9 cellular contexts compared by ENCODE assay signal in genomic region chr7:100427762-100428198, GRCh38. TPM values are rescaled to one million over a fixed set of nuclear protein-coding genes. Genes with fewer than 3 reads are reported as not detected.
DNase-seq lines count a peak whose midpoint lies in the region; ATAC-seq, FAIRE-seq and TF ChIP-seq lines count a peak whose summit lies in the region.
"Had no signal": no experiment of that assay in that cellular context is flagged by ENCODE, and none has a peak within 500 bp of the region (broad histone marks: within the 10 kb centered on the region; RNA-seq: fewer than 3 reads in every experiment).

No MANE protein-coding gene starts in this region.

- peak overlapping the region; percentile 87 for H3K4me2 ChIP-seq in astrocyte (ENCODE audit: low read length)

- H3K9me3 ChIP-seq in astrocyte (ENCODE audit: insufficient read depth, low read depth, low read length), result no peaks in the 10 kb centered on the region

- no peak overlapping the region for H3K9ac ChIP-seq in astrocyte (ENCODE audit: low read length)

- CTCF ChIA-PET in activated CD4-positive, alpha-beta T cell treated with anti-CD3 and anti-CD28 coated beads, Interleukin-2, amount 10 ng/mL, durations not matched to agents 7 days and 5 days (lab: Charles Lee), result interaction anchor here (1.2 to 2.6 kb wide), 7 partner anchors 9 to 277 kb away, joined by 3 to 14 read pairs (median 5); no protein-coding TSS in a partner anchor

- peaks cover 5% of the 10 kb centered on the region for H3K9me3 Mint-ChIP-seq in activated CD4-positive, alpha-beta T cell treated with anti-CD3 and anti-CD28 coated beads, Interleukin-2, amount 10 ng/mL, durations not matched to agents 7 days and 5 days
- H3K9me3 Mint-ChIP-seq in astrocyte (ENCODE audit: unreplicated experiment), result no peaks in the 10 kb centered on the region

- peaks cover 31% of the 10 kb centered on the region for H3K79me2 ChIP-seq in astrocyte (ENCODE audit: insufficient read depth, low read length)

- H3K4me1 Mint-ChIP-seq in activated CD4-positive, alpha-beta T cell treated with anti-CD3 and anti-CD28 coated beads, Interleukin-2, amount 10 ng/mL, durations not matched to agents 7 days and 5 days, result peaks cover 39% of the 10 kb centered on the region
- peaks cover 11% of the 10 kb centered on the region for H3K4me1 Mint-ChIP-seq in astrocyte (ENCODE audit: low read depth, unreplicated experiment)

- peak overlapping the region; percentile 81 for H3K4me3 ChIP-seq in astrocyte (ENCODE audit: insufficient read depth, low read depth, low read length)

- peak overlapping the region; percentile 100 for H3K27ac Mint-ChIP-seq in activated CD4-positive, alpha-beta T cell treated with anti-CD3 and anti-CD28 coated beads, Interleukin-2, amount 10 ng/mL, durations not matched to agents 7 days and 5 days
- no peak overlapping the region for H3K27ac Mint-ChIP-seq in astrocyte (ENCODE audit: unreplicated experiment)

- peaks cover 15% of the 10 kb centered on the region for H3K4me1 ChIP-seq in astrocyte (ENCODE audit: insufficient read depth, low read length)

- peaks cover 25% of the 10 kb centered on the region for H4K20me1 ChIP-seq in astrocyte (ENCODE audit: insufficient read depth, low read length)

- peaks cover 4% of the 10 kb centered on the region for H3K36me3 ChIP-seq in astrocyte (ENCODE audit: insufficient read depth, low read length)

- POLR2A ChIA-PET in activated CD4-positive, alpha-beta T cell treated with anti-CD3 and anti-CD28 coated beads, Interleukin-2, amount 10 ng/mL, durations not matched to agents 7 days and 5 days (lab: Charles Lee), result interaction anchor here (0.6 to 1.1 kb wide), 3 partner anchors 158 to 251 kb away, joined by 3 to 9 read pairs (median 3); partner anchors contain the start of genes FBXO24 and GPC2

- H3K27me3 ChIP-seq in astrocyte (ENCODE audit: insufficient read depth, low read length) (no peaks in the 10 kb centered on the region), layer of hippocampus (ENCODE audit: control insufficient read depth, insufficient read depth, low read length) (no peaks in the 10 kb centered on the region)

- no peak for TF ChIP-seq CTCF in astrocyte (IDR thresholded peaks at IDR 0.05; ENCODE audit: insufficient read depth, low read depth, low read length)

- H3K27ac ChIP-seq in astrocyte (ENCODE audit: low read depth, low read length) (peak overlapping the region; percentile 98), layer of hippocampus (ENCODE audit: low read depth, low read length) (peak overlapping the region; percentile 100), temporal lobe (ENCODE audit: low read depth, low read length) (peak overlapping the region; percentile 100)

- no peak for ATAC-seq in GM21529 (IDR thresholded peaks at IDR 0.05; ENCODE audit: unreplicated experiment)

- peaks cover 33% of the 10 kb centered on the region for H3K36me3 Mint-ChIP-seq in activated CD4-positive, alpha-beta T cell treated with anti-CD3 and anti-CD28 coated beads, Interleukin-2, amount 10 ng/mL, durations not matched to agents 7 days and 5 days (ENCODE audit: low read depth)
- peaks cover 5% of the 10 kb centered on the region for H3K36me3 Mint-ChIP-seq in astrocyte (ENCODE audit: low read depth, unreplicated experiment)

- peaks cover 3% of the 10 kb centered on the region for H3K27me3 Mint-ChIP-seq in activated CD4-positive, alpha-beta T cell treated with anti-CD3 and anti-CD28 coated beads, Interleukin-2, amount 10 ng/mL, durations not matched to agents 7 days and 5 days
- no peaks in the 10 kb centered on the region for H3K27me3 Mint-ChIP-seq in astrocyte (ENCODE audit: low read depth, unreplicated experiment)

- DNase-seq in activated CD4-positive, alpha-beta T cell treated with anti-CD3 and anti-CD28 coated beads, Interleukin-2, amount 10 ng/mL, durations not matched to agents 7 days and 5 days, result no peak
- DNase-seq in activated CD4-positive, alpha-beta T cell treated with anti-CD3 and anti-CD28 coated beads, Interleukin-2, amount 50 U/mL, for 1 hour, result no peak
- no peak for DNase-seq in astrocyte (ENCODE audit: low read depth)
- DNase-seq in germinal center (ENCODE audit: low spot score), result no peak
- DNase-seq in kidney tubule cell (ENCODE audit: low spot score), result no peak

- FAIRE-seq in astrocyte (lab: Jason Lieb, UNC), result no peak
- FAIRE-seq: frontal cortex had no signal

- peak overlapping the region; percentile 97 for H3K4me3 Mint-ChIP-seq in activated CD4-positive, alpha-beta T cell treated with anti-CD3 and anti-CD28 coated beads, Interleukin-2, amount 10 ng/mL, durations not matched to agents 7 days and 5 days
- H3K4me3 Mint-ChIP-seq in astrocyte (ENCODE audit: unreplicated experiment), result peak overlapping the region; percentile 96

- H2AFZ ChIP-seq in astrocyte (ENCODE audit: low read depth, low read length), result peak overlapping the region; percentile 82

RNA-seq across cellular contexts. Expression of gene ZCWPW1, which starts 0.7 kb away (rescaled TPM):
- total RNA-seq in activated CD4-positive, alpha-beta T cell treated with anti-CD3 and anti-CD28 coated beads, Interleukin-2, amount 10 ng/mL, durations not matched to agents 7 days and 5 days, result 1 to 10 TPM; 2.4 to 2.7 TPM
- total RNA-seq in astrocyte (2.1 and 2.6 TPM in 2 replicates), temporal lobe (1.5 TPM)

RNA-seq across cellular contexts. Expression of gene MEPCE, which starts 1.9 kb away (rescaled TPM):
- 10 to 100 TPM; 49.1 to 50.5 TPM for total RNA-seq in activated CD4-positive, alpha-beta T cell treated with anti-CD3 and anti-CD28 coated beads, Interleukin-2, amount 10 ng/mL, durations not matched to agents 7 days and 5 days
- total RNA-seq in astrocyte (20.2 and 20.5 TPM in 2 replicates), temporal lobe (16.7 TPM)

RNA-seq across cellular contexts. Expression of gene PPP1R35, which starts 8.5 kb away (rescaled TPM):
- 10 to 100 TPM; 67.9 to 77.9 TPM for total RNA-seq in activated CD4-positive, alpha-beta T cell treated with anti-CD3 and anti-CD28 coated beads, Interleukin-2, amount 10 ng/mL, durations not matched to agents 7 days and 5 days
- 18.5 and 19.7 TPM in 2 replicates for total RNA-seq in astrocyte
- total RNA-seq in temporal lobe, result 5.9 TPM

RNA-seq across cellular contexts. Expression of gene SPACDR, which starts 36.3 kb away (rescaled TPM):
- total RNA-seq in activated CD4-positive, alpha-beta T cell treated with anti-CD3 and anti-CD28 coated beads, Interleukin-2, amount 10 ng/mL, durations not matched to agents 7 days and 5 days, result 1 to 10 TPM; 3.0 to 4.1 TPM
- total RNA-seq in astrocyte, result 2.5 and 2.6 TPM in 2 replicates
- 0.25 TPM for total RNA-seq in temporal lobe
- total RNA-seq: frontal cortex had no signal

RNA-seq across cellular contexts. Expression of gene TSC22D4, which starts 51.2 kb away (rescaled TPM):
- 100 to 1,000 TPM; 113 to 128 TPM for total RNA-seq in activated CD4-positive, alpha-beta T cell treated with anti-CD3 and anti-CD28 coated beads, Interleukin-2, amount 10 ng/mL, durations not matched to agents 7 days and 5 days
- total RNA-seq in astrocyte (52.9 and 53.4 TPM in 2 replicates), temporal lobe (8.4 TPM)
